ENCODE assay signal across 18 cellular contexts in the genomic region with DNA sequence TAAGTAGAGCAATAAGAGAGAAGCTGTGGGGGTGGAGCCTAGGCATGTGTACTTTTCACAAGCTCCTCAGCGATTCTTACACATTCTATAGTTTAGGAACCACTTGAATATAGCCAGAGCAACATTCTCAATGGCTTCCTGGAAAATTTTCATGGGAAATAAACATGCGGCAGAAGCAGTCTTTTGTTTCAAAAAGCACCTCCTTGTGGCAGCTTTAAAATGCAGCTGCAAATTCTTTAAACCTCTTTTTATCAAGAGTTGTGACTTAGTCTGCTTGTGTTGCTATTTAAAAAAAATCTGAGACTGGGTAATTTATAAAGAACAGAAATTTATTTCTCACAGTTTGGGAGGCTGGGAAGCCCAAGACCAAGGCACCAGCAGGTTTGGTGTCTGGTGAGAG. TPM values are rescaled to one million over a fixed set of nuclear protein-coding genes. Genes with fewer than 3 reads are reported as not detected.
DNase-seq lines count a peak whose midpoint lies in the region; ATAC-seq, FAIRE-seq and TF ChIP-seq lines count a peak whose summit lies in the region.
"Had no signal": no experiment of that assay in that cellular context is flagged by ENCODE, and none has a peak within 500 bp of the region (broad histone marks: within the 10 kb centered on the region; RNA-seq: fewer than 3 reads in every experiment).

No MANE protein-coding gene starts in this region.

- peaks cover 0 to 25% of the 10 kb centered on the region in 2 donors for H3K27me3 ChIP-seq in breast epithelium
- peaks cover 56% of the 10 kb centered on the region for H3K27me3 ChIP-seq in hepatocyte
- H3K27me3 ChIP-seq: ovary had no signal

- H3K79me2 ChIP-seq in hepatocyte: no peaks in the 10 kb centered on the region

- no peak overlapping the region for H2AFZ ChIP-seq in hepatocyte

- no peak overlapping the region for H3K4me3 Mint-ChIP-seq in MCF 10A (ENCODE audit: unreplicated experiment)
- H3K4me3 Mint-ChIP-seq: activated T-helper 17 cell treated with anti-CD3 and anti-CD28 coated beads, Interleukin-2, amount 50 U/mL, for 72 hours; T-helper 2 cell treated with Interferon-gamma antibody and Interleukin-4, amounts not matched to agents 5 μg/mL and 100 μg/mL, for 36 hours had no signal

- no peaks in the 10 kb centered on the region for H3K9me2 ChIP-seq in hepatocyte (replicated peaks; ENCODE audit: insufficient read depth)

- no peaks in the 10 kb centered on the region for H4K20me1 ChIP-seq in hepatocyte (ENCODE audit: insufficient read depth, poor library complexity, severe bottlenecking)

- peak; percentile 18 for TF ChIP-seq CTCF in MCF 10A (IDR thresholded peaks at IDR 0.05; ENCODE audit: unreplicated experiment)
- TF ChIP-seq CTCF in breast epithelium (IDR thresholded peaks at IDR 0.05): no peak
- TF ChIP-seq CTCF in hepatocyte (IDR thresholded peaks at IDR 0.05; ENCODE audit: poor library complexity): peak; percentile 42

- peaks cover 0 to 16% of the 10 kb centered on the region in 2 donors for H3K9me3 ChIP-seq in breast epithelium
- no peaks in the 10 kb centered on the region for H3K9me3 ChIP-seq in hepatocyte (ENCODE audit: low read depth)
- H3K9me3 ChIP-seq: ovary had no signal

- CTCF ChIA-PET in MCF 10A (lab: Yijun Ruan, JAX): interaction anchor here (0.6 to 3.8 kb wide), 8 partner anchors 14 to 652 kb away, joined by 3 to 37 read pairs (median 6); no protein-coding TSS in a partner anchor

- H3K4me2 ChIP-seq in hepatocyte: no peak overlapping the region

- H3K36me3 ChIP-seq in breast epithelium: no peaks in the 10 kb centered on the region
- no peaks in the 10 kb centered on the region for H3K36me3 ChIP-seq in hepatocyte (replicated peaks; ENCODE audit: insufficient read depth, low read depth)
- H3K36me3 ChIP-seq: ovary had no signal

- no peak overlapping the region for H3K27ac ChIP-seq in breast epithelium
- no peak overlapping the region for H3K27ac ChIP-seq in hepatocyte
- H3K27ac ChIP-seq: epithelial cell of prostate, ovary had no signal

- no peak overlapping the region for H3K27ac Mint-ChIP-seq in MCF 10A (ENCODE audit: low read depth, unreplicated experiment)
- H3K27ac Mint-ChIP-seq: activated T-helper 17 cell treated with anti-CD3 and anti-CD28 coated beads, Interleukin-2, amount 50 U/mL, for 72 hours; T-helper 2 cell treated with Interferon-gamma antibody and Interleukin-4, amounts not matched to agents 5 μg/mL and 100 μg/mL, for 36 hours had no signal

- WGBS in hepatocyte (ENCODE audit: low lambda C conversion rate, missing lambda C conversion rate): 40% methylated on average over 2 of the region's 2 CpGs

- POLR2A ChIA-PET in MCF 10A (lab: Yijun Ruan, JAX): interaction anchor here (0.9 kb wide), 1 partner anchor 15 kb away, joined by 4 read pairs; no protein-coding TSS in a partner anchor

- no peaks in the 10 kb centered on the region for H3K4me1 Mint-ChIP-seq in MCF 10A (ENCODE audit: insufficient read depth, unreplicated experiment)
- H3K4me1 Mint-ChIP-seq: activated T-helper 17 cell treated with anti-CD3 and anti-CD28 coated beads, Interleukin-2, amount 50 U/mL, for 72 hours had no signal

- no peak for FAIRE-seq in RCC 7860 (lab: Jason Lieb, UNC)
- FAIRE-seq: bronchial epithelial cell had no signal

- DNase-seq in MCF 10A (ENCODE audit: unreplicated experiment): no peak
- no peak for DNase-seq in breast epithelium (ENCODE audit: low spot score in 2 of 2)
- DNase-seq in amniotic epithelial cell (ENCODE audit: low read depth): peak; percentile 4
- no peak for DNase-seq in hepatocyte (ENCODE audit: low spot score)
- DNase-seq in RCC 7860 (ENCODE audit: low spot score): no peak
- DNase-seq in anterior cingulate cortex (lab: John Stamatoyannopoulos, UW): no peak
- DNase-seq: activated CD4-positive, alpha-beta T cell treated with anti-CD3 and anti-CD28 coated beads, Interleukin-2, amount 50 U/mL, for 4 hours; mesenchymal stem cell; NCI-H1105; NCI-H345; ovary; RPMI8226 had no signal

- no peak for TF ChIP-seq POLR2A in breast epithelium (IDR thresholded peaks at IDR 0.05)

- BruUV-seq in MCF 10A (replicated peaks; lab: Mats Ljungman, UMichigan): no TSS peak

- H3K9me3 Mint-ChIP-seq in MCF 10A (ENCODE audit: unreplicated experiment): no peaks in the 10 kb centered on the region
- H3K9me3 Mint-ChIP-seq: T-helper 2 cell treated with Interferon-gamma antibody and Interleukin-4, amounts not matched to agents 5 μg/mL and 100 μg/mL, for 36 hours had no signal

- H3K27me3 Mint-ChIP-seq in MCF 10A (ENCODE audit: insufficient read depth, unreplicated experiment): peaks cover 15% of the 10 kb centered on the region

- intact Hi-C loops in MCF 10A (cut with micrococcal nuclease): no loop called here
- intact Hi-C loops in breast epithelium (cut with DNase I; ENCODE audit: low total_unique reads): no loop called here

- H3K36me3 Mint-ChIP-seq in MCF 10A (ENCODE audit: insufficient read depth, unreplicated experiment): no peaks in the 10 kb centered on the region

- H3K4me1 ChIP-seq in breast epithelium: no peaks in the 10 kb centered on the region
- no peaks in the 10 kb centered on the region for H3K4me1 ChIP-seq in hepatocyte (ENCODE audit: insufficient read depth)

- H3K4me3 ChIP-seq in breast epithelium (no peak overlapping the region), hepatocyte (no peak overlapping the region)
- H3K4me3 ChIP-seq: ovary had no signal

- ATAC-seq in HG03139 (IDR thresholded peaks at IDR 0.05; ENCODE audit: unreplicated experiment) (no peak), GM19455 (IDR thresholded peaks at IDR 0.05; ENCODE audit: unreplicated experiment) (no peak)
- ATAC-seq: activated T-helper 17 cell treated with anti-CD3 and anti-CD28 coated beads, Interleukin-2, amount 50 U/mL, for 72 hours had no signal

RNA-seq across cellular contexts. Expression of gene NKX2-2, which starts 23.8 kb away (rescaled TPM):
- not detected in 2 replicates for total RNA-seq in MCF 10A (2022)
- not detected for total RNA-seq in breast epithelium
- 0.33 TPM in 1 of 2 replicates, not detected in the other for total RNA-seq in hepatocyte
- polyA plus RNA-seq in hepatocyte: not detected in 2 replicates
- total RNA-seq: activated T-helper 17 cell treated with anti-CD3 and anti-CD28 coated beads, Interleukin-2, amount 50 U/mL, for 72 hours; bronchial epithelial cell; ovary had no signal
- polyA plus RNA-seq: ovary had no signal

Comparison
In these comparisons a context has a peak if more than half of its experiments do, and no peak if none do; other contexts are left out.
1. CTCF ChIP-seq: peak in MCF 10A (single experiment) and hepatocyte (single experiment); none in breast epithelium (0 of 3).